19 cellular contexts compared by ENCODE assay signal in the genomic region with DNA sequence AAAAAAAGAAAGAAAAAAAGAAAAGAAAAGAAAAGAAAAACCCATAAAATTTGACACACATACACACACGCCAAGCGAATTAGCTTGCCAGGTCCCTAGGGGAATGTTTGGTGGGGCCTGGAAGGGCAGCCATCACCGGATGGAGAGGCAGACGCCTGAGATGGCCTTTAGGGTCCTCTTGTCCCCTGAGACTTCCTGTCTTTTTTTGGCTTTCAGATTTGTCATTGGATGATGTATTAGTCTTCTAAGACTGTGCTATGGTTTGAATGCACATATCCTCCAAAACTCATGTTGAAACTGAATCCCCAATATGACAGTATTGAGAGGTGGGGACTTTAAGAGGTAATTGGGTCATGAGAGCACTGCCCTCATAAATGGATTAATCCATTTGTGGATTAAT.
DNase-seq lines count a peak whose midpoint lies in the region; ATAC-seq and TF ChIP-seq lines count a peak whose summit lies in the region.
"Had no signal": no experiment of that assay in that cellular context is flagged by ENCODE, and none has a peak within 500 bp of the region (broad histone marks: within the 10 kb centered on the region; RNA-seq: fewer than 3 reads in every experiment).

No MANE protein-coding gene starts in this region.

- H3K9me3 Mint-ChIP-seq in chondrocyte (ENCODE audit: low read depth) (no peaks in the 10 kb centered on the region), WTC11 (peaks cover 10% of the 10 kb centered on the region)

- no peaks in the 10 kb centered on the region for H3K27me3 Mint-ChIP-seq in chondrocyte (ENCODE audit: low read depth)
- H3K27me3 Mint-ChIP-seq in WTC11 (ENCODE audit: low read depth): peaks cover 18% of the 10 kb centered on the region
- H3K27me3 Mint-ChIP-seq: activated CD4-positive, alpha-beta T cell treated with anti-CD3 and anti-CD28 coated beads, Interleukin-2, amount 10 ng/mL, durations not matched to agents 7 days and 5 days had no signal

- no peaks in the 10 kb centered on the region for H3K36me3 Mint-ChIP-seq in chondrocyte (ENCODE audit: low read depth)
- H3K36me3 Mint-ChIP-seq in WTC11: peaks cover 4% of the 10 kb centered on the region; the same call in 1 of the 2 replicates

- H3K9me3 ChIP-seq in BLaER1 treated with 17β-estradiol and CSF1 and Interleukin-3, amounts not matched to agents 10 nM and 100 nM (replicated peaks in 1 of 11): peaks cover 8 to 30% (median 13%) of the 10 kb centered on the region in 11 experiments; a peak in 20 of 22 replicates
- H3K9me3 ChIP-seq in prostate gland: no peaks in the 10 kb centered on the region
- H3K9me3 ChIP-seq: SJCRH30 had no signal

- peak overlapping the region in 10 of 11 experiments; percentile 26 to 89 (median 70); a peak in 18 of 22 replicates for H3K27ac ChIP-seq in BLaER1 treated with 17β-estradiol and CSF1 and Interleukin-3, amounts not matched to agents 10 nM and 100 nM
- H3K27ac ChIP-seq in prostate gland: peak overlapping the region; percentile 68
- H3K27ac ChIP-seq: epithelial cell of prostate, SJCRH30 had no signal

- H3K36me3 ChIP-seq in BLaER1 treated with 17β-estradiol and CSF1 and Interleukin-3, amounts not matched to agents 10 nM and 100 nM: peaks cover 0 to 8% (median 0%) of the 10 kb centered on the region in 11 experiments; a peak in 1 of 22 replicates
- no peaks in the 10 kb centered on the region for H3K36me3 ChIP-seq in prostate gland
- H3K36me3 ChIP-seq: SJCRH30 had no signal

- 48% methylated on average over 4 of the region's 4 CpGs for WGBS in prostate gland

- CTCF ChIA-PET in WTC11 (lab: Charles Lee): interaction anchor here (1.0 kb wide), 1 partner anchor 167 kb away, joined by 4 read pairs; no protein-coding TSS in a partner anchor

- no peak for TF ChIP-seq POLR2A in prostate gland (IDR thresholded peaks at IDR 0.05)

- intact Hi-C loops in prostate gland (cut with DNase I): loop anchor here (1.0 to 5.0 kb wide), 6 partner anchors 30 to 385 kb away; no protein-coding TSS in a partner anchor

- peak overlapping the region; percentile 62 to 85 (median 78); a peak in 21 of 22 replicates for H3K4me2 ChIP-seq in BLaER1 treated with 17β-estradiol and CSF1 and Interleukin-3, amounts not matched to agents 10 nM and 100 nM

- DNase-seq in chondrocyte (ENCODE audit: low spot score): no peak
- no peak for DNase-seq in prostate gland (ENCODE audit: low spot score)
- no peak for DNase-seq in activated CD8-positive, alpha-beta memory T cell treated with anti-CD3 and anti-CD28 coated beads for 24 hours
- DNase-seq in NCI-H524 (lab: John Stamatoyannopoulos, UW): no peak
- DNase-seq in glomerular visceral epithelial cell (ENCODE audit: extremely low spot score): no peak
- no peak for DNase-seq in WTC11 (ENCODE audit: low spot score)
- DNase-seq: activated CD4-positive, alpha-beta T cell treated with anti-CD3 and anti-CD28 coated beads, Interleukin-2, amount 10 ng/mL, durations not matched to agents 7 days and 5 days; activated T-cell treated with anti-CD3 and anti-CD28 coated beads, Interleukin-2, amount 50 U/mL, for 48 hours; AML-193; GDM1; midbrain; NCI-H1436 treated with DMSO at 0.1 percent for 48 hours; NCI-H345; occipital lobe; SJCRH30; T1000 had no signal

- POLR2A ChIA-PET in WTC11 (lab: Charles Lee): no interaction called here

- H3K4me1 ChIP-seq in BLaER1 treated with 17β-estradiol and CSF1 and Interleukin-3, amounts not matched to agents 10 nM and 100 nM: peaks cover 67 to 78% (median 77%) of the 10 kb centered on the region in 10 experiments
- H3K4me1 ChIP-seq in prostate gland (replicated peaks): peaks cover 21% of the 10 kb centered on the region
- H3K4me1 ChIP-seq: SJCRH30 had no signal

- TF ChIP-seq CTCF in chondrocyte (IDR thresholded peaks at IDR 0.05) (no peak), prostate gland (IDR thresholded peaks at IDR 0.05) (no peak), WTC11 (IDR thresholded peaks at IDR 0.05) (no peak)

- peak overlapping the region in 6 of 11 experiments; percentile 50 to 79 (median 69); a peak in 14 of 22 replicates for H3K9ac ChIP-seq in BLaER1 treated with 17β-estradiol and CSF1 and Interleukin-3, amounts not matched to agents 10 nM and 100 nM

- H3K4me3 ChIP-seq in BLaER1 treated with 17β-estradiol and CSF1 and Interleukin-3, amounts not matched to agents 10 nM and 100 nM: no peak overlapping the region
- no peak overlapping the region for H3K4me3 ChIP-seq in prostate gland
- H3K4me3 ChIP-seq: SJCRH30 had no signal

- H3K4me3 Mint-ChIP-seq in chondrocyte (ENCODE audit: unreplicated experiment) (no peak overlapping the region), WTC11 (no peak overlapping the region)
- H3K4me3 Mint-ChIP-seq: activated CD4-positive, alpha-beta T cell treated with anti-CD3 and anti-CD28 coated beads, Interleukin-2, amount 10 ng/mL, durations not matched to agents 7 days and 5 days had no signal

- peak; percentile 80 for ATAC-seq in GM18861 (IDR thresholded peaks at IDR 0.05; ENCODE audit: unreplicated experiment)
- no peak for ATAC-seq in WTC11

- no peaks in the 10 kb centered on the region for H3K27me3 ChIP-seq in BLaER1 treated with 17β-estradiol and CSF1 and Interleukin-3, amounts not matched to agents 10 nM and 100 nM
- H3K27me3 ChIP-seq in prostate gland (replicated peaks; ENCODE audit: insufficient read depth): no peaks in the 10 kb centered on the region
- H3K27me3 ChIP-seq: SJCRH30 had no signal

- peak overlapping the region; percentile 59 for H3K27ac Mint-ChIP-seq in chondrocyte (ENCODE audit: unreplicated experiment)
- H3K27ac Mint-ChIP-seq in WTC11: no peak overlapping the region

- H3K4me1 Mint-ChIP-seq in chondrocyte (ENCODE audit: low read depth) (peaks cover 70% of the 10 kb centered on the region), WTC11 (peaks cover 62% of the 10 kb centered on the region)

- H4K20me1 ChIP-seq in BLaER1 treated with 17β-estradiol and CSF1 and Interleukin-3, amounts not matched to agents 10 nM and 100 nM: no peaks in the 10 kb centered on the region

TF ChIP-seq in WTC11, 78 proteins besides CTCF, POLR2A, EP300 and RAD21 (continues in another document):
- TF ChIP-seq ELF4 (CRISPR knock-in tag; IDR thresholded peaks at IDR 0.05; ENCODE audit: low read depth) (no peak), GRHL2 (CRISPR knock-in tag; IDR thresholded peaks at IDR 0.05; ENCODE audit: insufficient replicate concordance, severe bottlenecking) (no peak), CREB1 (CRISPR knock-in tag; IDR thresholded peaks at IDR 0.05) (no peak), GTF2I (CRISPR knock-in tag; conservative IDR thresholded peaks at IDR 0.05) (no peak), FOXK1 (CRISPR knock-in tag; IDR thresholded peaks at IDR 0.05) (no peak), NFATC4 (CRISPR knock-in tag; IDR thresholded peaks at IDR 0.05) (no peak), OVOL2 (CRISPR knock-in tag; IDR thresholded peaks at IDR 0.05; ENCODE audit: borderline replicate concordance) (no peak)
- TF ChIP-seq, protein P1, sequence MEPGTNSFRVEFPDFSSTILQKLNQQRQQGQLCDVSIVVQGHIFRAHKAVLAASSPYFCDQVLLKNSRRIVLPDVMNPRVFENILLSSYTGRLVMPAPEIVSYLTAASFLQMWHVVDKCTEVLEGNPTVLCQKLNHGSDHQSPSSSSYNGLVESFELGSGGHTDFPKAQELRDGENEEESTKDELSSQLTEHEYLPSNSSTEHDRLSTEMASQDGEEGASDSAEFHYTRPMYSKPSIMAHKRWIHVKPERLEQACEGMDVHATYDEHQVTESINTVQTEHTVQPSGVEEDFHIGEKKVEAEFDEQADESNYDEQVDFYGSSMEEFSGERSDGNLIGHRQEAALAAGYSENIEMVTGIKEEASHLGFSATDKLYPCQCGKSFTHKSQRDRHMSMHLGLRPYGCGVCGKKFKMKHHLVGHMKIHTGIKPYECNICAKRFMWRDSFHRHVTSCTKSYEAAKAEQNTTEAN (CRISPR knock-in tag; IDR thresholded peaks at IDR 0.05): no peak
- TF ChIP-seq, protein P2, sequence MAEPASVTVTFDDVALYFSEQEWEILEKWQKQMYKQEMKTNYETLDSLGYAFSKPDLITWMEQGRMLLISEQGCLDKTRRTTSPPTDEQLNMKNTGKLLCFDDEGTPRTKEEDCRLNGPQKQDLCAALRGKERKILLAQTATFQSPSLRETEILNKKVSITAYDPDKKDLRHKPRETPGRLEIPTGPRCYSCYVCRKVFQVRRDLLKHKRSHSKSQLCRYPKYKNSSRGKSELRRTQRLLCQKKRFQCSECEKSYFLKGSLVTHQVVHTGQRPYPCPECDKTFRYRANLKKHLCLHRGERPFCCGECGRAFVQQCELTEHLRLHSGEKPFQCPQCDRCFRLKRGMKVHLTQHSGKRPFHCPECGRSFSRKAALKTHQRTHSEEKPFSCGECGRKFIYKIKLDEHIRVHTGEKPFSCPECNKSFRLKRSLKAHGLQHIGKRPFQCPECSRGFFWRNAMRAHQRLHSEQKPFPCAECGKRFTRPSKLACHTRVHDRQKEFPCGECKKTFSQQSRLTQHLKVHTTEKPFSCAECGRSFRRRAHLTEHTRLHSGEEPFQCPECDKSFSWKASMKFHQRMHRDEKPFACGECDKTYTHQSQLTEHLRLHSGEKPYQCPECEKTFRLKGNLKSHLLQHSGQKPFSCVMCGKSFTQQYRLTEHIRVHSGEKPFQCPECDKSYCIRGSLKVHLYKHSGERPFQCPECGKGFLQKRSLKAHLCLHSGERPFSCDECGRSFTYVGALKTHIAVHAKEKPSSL (CRISPR knock-in tag; conservative IDR thresholded peaks at IDR 0.05): no peak
- TF ChIP-seq, protein P3, sequence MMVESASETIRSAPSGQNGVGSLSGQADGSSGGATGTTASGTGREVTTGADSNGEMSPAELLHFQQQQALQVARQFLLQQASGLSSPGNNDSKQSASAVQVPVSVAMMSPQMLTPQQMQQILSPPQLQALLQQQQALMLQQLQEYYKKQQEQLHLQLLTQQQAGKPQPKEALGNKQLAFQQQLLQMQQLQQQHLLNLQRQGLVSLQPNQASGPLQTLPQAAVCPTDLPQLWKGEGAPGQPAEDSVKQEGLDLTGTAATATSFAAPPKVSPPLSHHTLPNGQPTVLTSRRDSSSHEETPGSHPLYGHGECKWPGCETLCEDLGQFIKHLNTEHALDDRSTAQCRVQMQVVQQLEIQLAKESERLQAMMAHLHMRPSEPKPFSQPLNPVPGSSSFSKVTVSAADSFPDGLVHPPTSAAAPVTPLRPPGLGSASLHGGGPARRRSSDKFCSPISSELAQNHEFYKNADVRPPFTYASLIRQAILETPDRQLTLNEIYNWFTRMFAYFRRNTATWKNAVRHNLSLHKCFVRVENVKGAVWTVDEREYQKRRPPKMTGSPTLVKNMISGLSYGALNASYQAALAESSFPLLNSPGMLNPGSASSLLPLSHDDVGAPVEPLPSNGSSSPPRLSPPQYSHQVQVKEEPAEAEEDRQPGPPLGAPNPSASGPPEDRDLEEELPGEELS (CRISPR knock-in tag; IDR thresholded peaks at IDR 0.05): no peak
